1 cellular context compared by ENCODE assay signal in the genomic region with DNA sequence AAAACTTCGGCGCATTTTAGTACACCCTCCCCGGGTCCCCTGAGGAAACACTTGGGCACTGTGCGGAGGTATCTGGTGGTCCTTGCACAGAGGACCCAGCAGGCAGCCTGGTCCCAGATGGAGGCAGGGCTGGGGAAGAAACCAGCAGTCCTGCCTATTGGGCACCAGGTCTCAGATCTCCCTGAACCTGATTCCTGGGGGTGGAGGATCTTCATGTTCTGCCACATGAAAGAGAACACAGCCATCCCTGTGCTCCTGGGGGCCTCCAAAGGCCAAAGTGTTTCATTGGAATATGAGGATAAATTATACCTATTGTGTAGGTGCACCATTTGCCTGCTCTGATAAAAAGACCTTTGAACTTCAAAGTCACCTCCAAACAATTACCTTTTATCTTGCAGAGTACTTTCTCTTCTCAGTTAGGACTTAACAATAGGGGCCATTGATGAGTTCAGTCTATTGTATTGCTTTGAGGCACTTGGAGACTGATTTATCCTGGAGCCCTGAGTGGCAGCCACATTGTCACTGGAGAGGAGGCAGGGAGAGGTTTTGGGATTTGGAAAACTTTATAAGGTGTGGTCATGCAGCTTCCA.
TF ChIP-seq lines count a peak whose summit lies in the region.

No MANE protein-coding gene starts in this region.

TF ChIP-seq in IMR-90, 13 proteins besides CTCF, POLR2A, EP300 and RAD21:
- TF ChIP-seq MAZ (IDR thresholded peaks at IDR 0.05; ENCODE audit: borderline replicate concordance, low read depth, low read length): no peak
- no peak for TF ChIP-seq CHD1 (IDR thresholded peaks at IDR 0.05; ENCODE audit: low read depth, low read length)
- TF ChIP-seq BHLHE40 (IDR thresholded peaks at IDR 0.05; ENCODE audit: low read depth, low read length): no peak
- no peak for TF ChIP-seq FOS (IDR thresholded peaks at IDR 0.05; ENCODE audit: low read depth, low read length)
- no peak for TF ChIP-seq RFX5 (IDR thresholded peaks at IDR 0.05; ENCODE audit: low read depth, low read length)
- TF ChIP-seq CEBPB (IDR thresholded peaks at IDR 0.05; ENCODE audit: low read depth, low read length): no peak
- TF ChIP-seq MXI1 (IDR thresholded peaks at IDR 0.05; ENCODE audit: borderline replicate concordance, low read depth, low read length): no peak
- no peak for TF ChIP-seq MAFK (IDR thresholded peaks at IDR 0.05; ENCODE audit: low read depth, low read length)
